ENCODE assay signal across 12 cellular contexts in the genomic region with DNA sequence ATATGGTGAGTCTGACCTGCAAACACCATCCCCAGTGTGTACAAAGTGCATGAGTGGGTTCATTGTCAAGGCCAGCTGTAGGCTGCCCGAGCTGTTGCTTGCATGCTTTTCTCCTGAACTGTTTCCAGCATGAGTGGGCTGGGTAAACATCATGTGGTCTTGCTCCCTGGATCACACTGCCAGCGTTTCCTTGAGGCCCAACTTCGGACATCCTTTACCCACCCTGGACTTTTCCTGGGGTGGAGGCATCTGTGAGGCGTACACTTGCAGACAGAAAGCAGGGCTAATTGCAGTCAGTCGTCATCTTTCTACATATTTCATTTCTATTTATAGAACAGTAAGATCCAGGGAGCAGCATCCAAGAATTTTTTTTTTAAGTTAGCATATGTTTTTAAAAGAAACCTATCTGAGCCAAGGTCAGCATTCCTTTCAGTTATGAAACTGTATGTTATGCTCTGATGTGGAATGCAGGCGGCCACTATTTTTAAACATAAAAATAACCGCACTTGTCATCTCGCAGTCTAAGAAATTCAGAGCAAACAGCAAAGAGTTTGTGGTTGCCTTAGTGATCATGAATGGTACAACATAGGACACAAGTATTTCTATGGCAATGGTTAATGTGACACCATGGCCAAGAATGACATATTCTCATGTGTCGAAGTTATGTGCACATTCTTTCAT.
DNase-seq lines count a peak whose midpoint lies in the region; ATAC-seq and TF ChIP-seq lines count a peak whose summit lies in the region.
"Had no signal": no experiment of that assay in that cellular context is flagged by ENCODE, and none has a peak within 500 bp of the region (broad histone marks: within the 10 kb centered on the region; RNA-seq: fewer than 3 reads in every experiment).

No MANE protein-coding gene starts in this region.

- no peak overlapping the region for H3K27ac Mint-ChIP-seq in type B pancreatic cell
- H3K27ac Mint-ChIP-seq in natural killer cell treated with Interleukin-12 subunit alpha and Interleukin-12 subunit beta and Interleukin-15 and Interleukin-18, amount 100 ng/mL, for 72 hours, result no peak overlapping the region
- H3K27ac Mint-ChIP-seq: T-helper 17 cell had no signal

- H3K36me3 Mint-ChIP-seq in type B pancreatic cell, result peaks cover 52% of the 10 kb centered on the region
- no peaks in the 10 kb centered on the region for H3K36me3 Mint-ChIP-seq in natural killer cell treated with Interleukin-12 subunit alpha and Interleukin-12 subunit beta and Interleukin-15 and Interleukin-18, amount 100 ng/mL, for 72 hours

- no peaks in the 10 kb centered on the region for H4K20me1 ChIP-seq in hepatocyte (ENCODE audit: insufficient read depth, poor library complexity, severe bottlenecking)

- DNase-seq in ELR (ENCODE audit: low read depth), result peak; percentile 83
- peak; percentile 59 for DNase-seq in brain pericyte (ENCODE audit: low read depth, low spot score)
- peak; percentile 56 for DNase-seq in hepatocyte (ENCODE audit: low spot score)
- DNase-seq in gastrocnemius medialis, result no peak
- DNase-seq in type B pancreatic cell (ENCODE audit: extremely low spot score, unreplicated experiment), result no peak
- DNase-seq in natural killer cell treated with Interleukin-12 subunit alpha and Interleukin-12 subunit beta and Interleukin-15 and Interleukin-18, amount 100 ng/mL, for 72 hours (ENCODE audit: low spot score), result no peak
- DNase-seq: activated gamma-delta T cell treated with Interleukin-2 at 50 U/mL for 16 hours; NCI-H2029; stimulated activated CD4-positive, alpha-beta T cell treated with anti-CD3 and anti-CD28 coated beads, Interleukin-1b, Interleukin-23, amount 100 ng/mL, for 48 hours; T-helper 17 cell had no signal

- H3K27ac ChIP-seq in hepatocyte, result peak overlapping the region; percentile 77
- H3K27ac ChIP-seq in gastrocnemius medialis, result peak overlapping the region; percentile 85 to 91 (median 86)

- H3K9me3 ChIP-seq in hepatocyte (ENCODE audit: low read depth) (no peaks in the 10 kb centered on the region), gastrocnemius medialis (no peaks in the 10 kb centered on the region)

- H3K36me3 ChIP-seq in hepatocyte (replicated peaks; ENCODE audit: insufficient read depth, low read depth) (no peaks in the 10 kb centered on the region), gastrocnemius medialis (peaks cover 0 to 22% of the 10 kb centered on the region in 2 donors)

- in situ Hi-C loops in gastrocnemius medialis (cut with MboI; ENCODE audit: low sequenced_read_pairs in 4 of 4), result no loop called here

- H3K9me3 Mint-ChIP-seq in type B pancreatic cell, result no peaks in the 10 kb centered on the region
- no peaks in the 10 kb centered on the region for H3K9me3 Mint-ChIP-seq in natural killer cell treated with Interleukin-12 subunit alpha and Interleukin-12 subunit beta and Interleukin-15 and Interleukin-18, amount 100 ng/mL, for 72 hours

- H2AFZ ChIP-seq in hepatocyte, result no peak overlapping the region

- H3K4me1 Mint-ChIP-seq in type B pancreatic cell (ENCODE audit: unreplicated experiment), result no peaks in the 10 kb centered on the region
- no peaks in the 10 kb centered on the region for H3K4me1 Mint-ChIP-seq in natural killer cell treated with Interleukin-12 subunit alpha and Interleukin-12 subunit beta and Interleukin-15 and Interleukin-18, amount 100 ng/mL, for 72 hours (ENCODE audit: low read depth in 2 of 2)
- H3K4me1 Mint-ChIP-seq: T-helper 17 cell had no signal

- no peaks in the 10 kb centered on the region for H3K9me2 ChIP-seq in hepatocyte (replicated peaks; ENCODE audit: insufficient read depth)

- H3K4me3 ChIP-seq in hepatocyte (no peak overlapping the region), gastrocnemius medialis (no peak overlapping the region)

- intact Hi-C loops in gastrocnemius medialis (cut with DNase I; ENCODE audit: low total_unique reads), result no loop called here

- no peak for TF ChIP-seq POLR2A in gastrocnemius medialis (IDR thresholded peaks at IDR 0.05)

- H3K27me3 ChIP-seq in hepatocyte (no peaks in the 10 kb centered on the region), gastrocnemius medialis (no peaks in the 10 kb centered on the region)

- no peaks in the 10 kb centered on the region for H3K79me2 ChIP-seq in hepatocyte

- peak; percentile 22 to 51 for ATAC-seq in gastrocnemius medialis
- no peak for ATAC-seq in GM19452 (IDR thresholded peaks at IDR 0.05; ENCODE audit: unreplicated experiment)
- ATAC-seq in GM19397 (IDR thresholded peaks at IDR 0.05; ENCODE audit: unreplicated experiment), result no peak
- no peak for ATAC-seq in natural killer cell treated with Interleukin-12 subunit alpha and Interleukin-12 subunit beta and Interleukin-15 and Interleukin-18, amount 100 ng/mL, for 72 hours
- ATAC-seq: T-helper 17 cell had no signal

- H3K27me3 Mint-ChIP-seq in type B pancreatic cell, result no peaks in the 10 kb centered on the region
- H3K27me3 Mint-ChIP-seq in natural killer cell treated with Interleukin-12 subunit alpha and Interleukin-12 subunit beta and Interleukin-15 and Interleukin-18, amount 100 ng/mL, for 72 hours, result peaks cover 0 to 2% of the 10 kb centered on the region in 2 donors
- H3K27me3 Mint-ChIP-seq: T-helper 17 cell had no signal

- H3K4me1 ChIP-seq in hepatocyte (ENCODE audit: insufficient read depth), result peaks cover 23% of the 10 kb centered on the region
- peaks cover 47 to 57% of the 10 kb centered on the region in 2 donors for H3K4me1 ChIP-seq in gastrocnemius medialis

- TF ChIP-seq CTCF in hepatocyte (IDR thresholded peaks at IDR 0.05; ENCODE audit: poor library complexity), result no peak
- no peak for TF ChIP-seq CTCF in gastrocnemius medialis (IDR thresholded peaks at IDR 0.05 in 4 of 5, conservative IDR thresholded peaks at IDR 0.05 in 1 of 5)
- TF ChIP-seq CTCF in type B pancreatic cell (conservative IDR thresholded peaks at IDR 0.05), result no peak

- H3K4me3 Mint-ChIP-seq in type B pancreatic cell, result no peak overlapping the region
- H3K4me3 Mint-ChIP-seq in natural killer cell treated with Interleukin-12 subunit alpha and Interleukin-12 subunit beta and Interleukin-15 and Interleukin-18, amount 100 ng/mL, for 72 hours, result no peak overlapping the region
- H3K4me3 Mint-ChIP-seq: T-helper 17 cell had no signal

- 58% methylated on average over 9 of the region's 9 CpGs for WGBS in hepatocyte (ENCODE audit: low lambda C conversion rate, missing lambda C conversion rate)

- no peak overlapping the region for H3K4me2 ChIP-seq in hepatocyte

Comparison
In these comparisons a context has a peak if more than half of its experiments do, and no peak if none do; other contexts are left out.
1. DNase-seq: peak in ELR (single experiment), brain pericyte (single experiment) and hepatocyte (single experiment); none in gastrocnemius medialis (0 of 2), type B pancreatic cell (single experiment) and natural killer cell treated with Interleukin-12 subunit alpha and Interleukin-12 subunit beta and Interleukin-15 and Interleukin-18, amount 100 ng/mL, for 72 hours (single experiment).
2. ATAC-seq: peak in gastrocnemius medialis (2 of 2); none in GM19452 (single experiment), GM19397 (single experiment) and natural killer cell treated with Interleukin-12 subunit alpha and Interleukin-12 subunit beta and Interleukin-15 and Interleukin-18, amount 100 ng/mL, for 72 hours (0 of 2).